Comparison of ENCODE assay signal across 8 cellular contexts in genomic region chr18:3305354-3305762, GRCh38. TPM values are rescaled to one million over a fixed set of nuclear protein-coding genes. Genes with fewer than 3 reads are reported as not detected.
A peak's percentile ranks its signal among the peaks of the same experiment; 100 is the strongest.
DNase-seq lines count a peak whose midpoint lies in the region; ATAC-seq and TF ChIP-seq lines count a peak whose summit lies in the region.

No MANE protein-coding gene starts in this region.

- no peaks in the 10 kb centered on the region for H3K27me3 ChIP-seq in suprapubic skin

- DNase-seq in AG09319 (ENCODE audit: extremely low read depth, low read depth), result peak; percentile 78
- DNase-seq in activated CD4-positive, alpha-beta T cell treated with anti-CD3 and anti-CD28 coated beads for 48 hours, result peak; percentile 61
- DNase-seq in fibroblast of pulmonary artery (ENCODE audit: low read depth), result peak; percentile 98
- DNase-seq in suprapubic skin (ENCODE audit: low spot score in 2 of 2), result no peak
- no peak for DNase-seq in NCI-H2107 treated with DMSO at 0.1 percent for 48 hours (lab: John Stamatoyannopoulos, UW; ENCODE audit: unreplicated experiment)
- DNase-seq in D341Med (ENCODE audit: low spot score), result no peak

- WGBS in suprapubic skin, result 32% methylated on average over 7 of the region's 7 CpGs

- TF ChIP-seq CTCF in AG09319 (IDR thresholded peaks at IDR 0.05; ENCODE audit: low read depth, low read length) (no peak), fibroblast of pulmonary artery (IDR thresholded peaks at IDR 0.05; ENCODE audit: low read length, missing control alignments) (no peak), suprapubic skin (IDR thresholded peaks at IDR 0.05) (no peak)

- peaks cover 15% of the 10 kb centered on the region for H3K4me1 ChIP-seq in suprapubic skin

- H3K4me3 ChIP-seq in fibroblast of pulmonary artery (replicated peaks; ENCODE audit: low read depth, low read length) (no peak overlapping the region), suprapubic skin (no peak overlapping the region)

- peak overlapping the region; percentile 83 for H3K27ac ChIP-seq in suprapubic skin

- no peaks in the 10 kb centered on the region for H3K9me3 ChIP-seq in suprapubic skin

- TF ChIP-seq POLR2A in suprapubic skin (IDR thresholded peaks at IDR 0.05), result no peak

- no peak for TF ChIP-seq EP300 in suprapubic skin (IDR thresholded peaks at IDR 0.05)

- ATAC-seq in HG03378 (IDR thresholded peaks at IDR 0.05; ENCODE audit: unreplicated experiment) (peak; percentile 63), GM21447 (IDR thresholded peaks at IDR 0.05; ENCODE audit: unreplicated experiment) (no peak)

- no peaks in the 10 kb centered on the region for H3K36me3 ChIP-seq in suprapubic skin

RNA-seq across cellular contexts. Expression of gene MYL12B, which starts 43.4 kb away (rescaled TPM):
- 100 to 1,000 TPM; 182 to 333 (median 295) TPM for total RNA-seq in suprapubic skin

RNA-seq across cellular contexts. Expression of gene MYL12A, which starts 57.8 kb away (rescaled TPM):
- 100 to 1,000 TPM; 190 to 259 (median 242) TPM for total RNA-seq in suprapubic skin

Comparison
In these comparisons a context has a peak if more than half of its experiments do, and no peak if none do; other contexts are left out.
1. DNase-seq: peak in AG09319 (single experiment), activated CD4-positive, alpha-beta T cell treated with anti-CD3 and anti-CD28 coated beads for 48 hours (single experiment) and fibroblast of pulmonary artery (single experiment); none in suprapubic skin (0 of 2), NCI-H2107 treated with DMSO at 0.1 percent for 48 hours (single experiment) and D341Med (single experiment).